13 cellular contexts compared by ENCODE assay signal in genomic region chr3:71680588-71680987, GRCh38. TPM values are rescaled to one million over a fixed set of nuclear protein-coding genes. Genes with fewer than 3 reads are reported as not detected.
DNase-seq lines count a peak whose midpoint lies in the region; ATAC-seq, FAIRE-seq and TF ChIP-seq lines count a peak whose summit lies in the region.
"Had no signal": no experiment of that assay in that cellular context is flagged by ENCODE, and none has a peak within 500 bp of the region (broad histone marks: within the 10 kb centered on the region; RNA-seq: fewer than 3 reads in every experiment).

No MANE protein-coding gene starts in this region.

- H3K4me2 ChIP-seq in endothelial cell of umbilical vein (ENCODE audit: insufficient read depth, low read length), result no peak overlapping the region

- dilution Hi-C loops in endothelial cell of umbilical vein (cut with MboI; ENCODE audit: extremely low pct_ligation_motif_present, low sequenced_read_pairs), result no loop called here

- peaks cover 8% of the 10 kb centered on the region for H3K36me3 Mint-ChIP-seq in natural killer cell treated with Interleukin-12 subunit alpha and Interleukin-12 subunit beta and Interleukin-15 and Interleukin-18, amount 100 ng/mL, for 72 hours
- peaks cover 38% of the 10 kb centered on the region for H3K36me3 Mint-ChIP-seq in activated CD4-positive, alpha-beta memory T cell treated with anti-CD3 and anti-CD28 coated beads, Interleukin-2, amount 10 ng/mL, durations not matched to agents 7 days and 5 days (ENCODE audit: low read depth)

- ATAC-seq in left ventricle myocardium superior, result peak; percentile 59
- ATAC-seq in heart right ventricle, result no peak
- ATAC-seq in natural killer cell treated with Interleukin-12 subunit alpha and Interleukin-12 subunit beta and Interleukin-15 and Interleukin-18, amount 100 ng/mL, for 72 hours, result no peak
- no peak for ATAC-seq in GM19452 (IDR thresholded peaks at IDR 0.05; ENCODE audit: unreplicated experiment)

- 62 to 84% methylated on average over 1 of the region's 1 CpG for WGBS in heart right ventricle, 2 donors

- H3K9me3 Mint-ChIP-seq in natural killer cell treated with Interleukin-12 subunit alpha and Interleukin-12 subunit beta and Interleukin-15 and Interleukin-18, amount 100 ng/mL, for 72 hours, result no peaks in the 10 kb centered on the region
- H3K9me3 Mint-ChIP-seq in activated CD4-positive, alpha-beta memory T cell treated with anti-CD3 and anti-CD28 coated beads, Interleukin-2, amount 10 ng/mL, durations not matched to agents 7 days and 5 days, result no peaks in the 10 kb centered on the region

- no peaks in the 10 kb centered on the region for H3K9me1 ChIP-seq in endothelial cell of umbilical vein (replicated peaks; ENCODE audit: control insufficient read depth, extremely low read depth, insufficient read depth, low read length)

- no peak overlapping the region for H3K9ac ChIP-seq in endothelial cell of umbilical vein (replicated peaks; ENCODE audit: extremely low read depth, insufficient read depth, low read length)

- peaks cover 0 to 34% (median 10%) of the 10 kb centered on the region in 9 donors for H3K4me1 ChIP-seq in heart right ventricle
- H3K4me1 ChIP-seq in endothelial cell of umbilical vein (ENCODE audit: control insufficient read depth, extremely low read depth, insufficient read depth, low read length), result peaks cover 5% of the 10 kb centered on the region

- H3K4me3 Mint-ChIP-seq in natural killer cell treated with Interleukin-12 subunit alpha and Interleukin-12 subunit beta and Interleukin-15 and Interleukin-18, amount 100 ng/mL, for 72 hours, result no peak overlapping the region
- H3K4me3 Mint-ChIP-seq in activated CD4-positive, alpha-beta memory T cell treated with anti-CD3 and anti-CD28 coated beads, Interleukin-2, amount 10 ng/mL, durations not matched to agents 7 days and 5 days, result no peak overlapping the region

- no peaks in the 10 kb centered on the region for H4K20me1 ChIP-seq in endothelial cell of umbilical vein (replicated peaks; ENCODE audit: control insufficient read depth, extremely low read depth, insufficient read depth, low read length)

- H3K36me3 ChIP-seq in heart right ventricle, result peaks cover 0 to 25% (median 0%) of the 10 kb centered on the region in 9 donors
- no peaks in the 10 kb centered on the region for H3K36me3 ChIP-seq in endothelial cell of umbilical vein (ENCODE audit: control insufficient read depth in 2 of 2, extremely low read depth in 1 of 2, insufficient read depth in 2 of 2, low read length in 2 of 2)
- H3K36me3 ChIP-seq: Peyer's patch had no signal

- H3K9me3 ChIP-seq in heart right ventricle (no peaks in the 10 kb centered on the region), endothelial cell of umbilical vein (replicated peaks; ENCODE audit: control insufficient read depth, insufficient read depth, low read length) (no peaks in the 10 kb centered on the region)
- H3K9me3 ChIP-seq: Peyer's patch had no signal

- CTCF ChIA-PET in endothelial cell of umbilical vein (lab: Charles Lee), result interaction anchor here (0.9 to 2.8 kb wide), 35 partner anchors 9 to 1622 kb away, joined by 3 to 45 read pairs (median 6); no protein-coding TSS in a partner anchor
- CTCF ChIA-PET in activated CD4-positive, alpha-beta memory T cell treated with anti-CD3 and anti-CD28 coated beads, Interleukin-2, amount 10 ng/mL, durations not matched to agents 7 days and 5 days (lab: Charles Lee), result interaction anchor here (1.1 to 1.4 kb wide), 4 partner anchors 10 to 90 kb away, joined by 3 to 4 read pairs (median 3); no protein-coding TSS in a partner anchor

- FAIRE-seq in endothelial cell of umbilical vein (lab: Jason Lieb, UNC), result no peak

- peaks cover 10 to 11% of the 10 kb centered on the region in 2 donors for H3K4me1 Mint-ChIP-seq in natural killer cell treated with Interleukin-12 subunit alpha and Interleukin-12 subunit beta and Interleukin-15 and Interleukin-18, amount 100 ng/mL, for 72 hours (ENCODE audit: low read depth in 2 of 2)
- H3K4me1 Mint-ChIP-seq in activated CD4-positive, alpha-beta memory T cell treated with anti-CD3 and anti-CD28 coated beads, Interleukin-2, amount 10 ng/mL, durations not matched to agents 7 days and 5 days, result peaks cover 21% of the 10 kb centered on the region

- POLR2A ChIA-PET in endothelial cell of umbilical vein (lab: Charles Lee), result no interaction called here
- POLR2A ChIA-PET in activated CD4-positive, alpha-beta memory T cell treated with anti-CD3 and anti-CD28 coated beads, Interleukin-2, amount 10 ng/mL, durations not matched to agents 7 days and 5 days (lab: Charles Lee), result no interaction called here

- H3K4me3 ChIP-seq in heart right ventricle (no peak overlapping the region), endothelial cell of umbilical vein (replicated peaks in 1 of 3; ENCODE audit: insufficient read depth in 1 of 3, low read depth in 1 of 3, low read length in 3 of 3) (no peak overlapping the region)
- H3K4me3 ChIP-seq: Peyer's patch had no signal

- H3K27me3 Mint-ChIP-seq in natural killer cell treated with Interleukin-12 subunit alpha and Interleukin-12 subunit beta and Interleukin-15 and Interleukin-18, amount 100 ng/mL, for 72 hours, result no peaks in the 10 kb centered on the region
- no peaks in the 10 kb centered on the region for H3K27me3 Mint-ChIP-seq in activated CD4-positive, alpha-beta memory T cell treated with anti-CD3 and anti-CD28 coated beads, Interleukin-2, amount 10 ng/mL, durations not matched to agents 7 days and 5 days

- H3K27ac ChIP-seq in heart right ventricle, result peak overlapping the region in 1 of 10 donors; percentile 51
- H3K27ac ChIP-seq in endothelial cell of umbilical vein (ENCODE audit: insufficient read depth, low read depth, low read length), result no peak overlapping the region

- no peak for TF ChIP-seq POLR2A in endothelial cell of umbilical vein (IDR thresholded peaks at IDR 0.05; ENCODE audit: low read depth, low read length)

- intact Hi-C loops in left ventricle myocardium superior (cut with micrococcal nuclease) (no loop called here), heart right ventricle (cut with DNase I) (no loop called here), endothelial cell of umbilical vein (cut with micrococcal nuclease) (no loop called here)

- BruUV-seq in endothelial cell of umbilical vein (replicated peaks; lab: Mats Ljungman, UMichigan), result no TSS peak

- no peaks in the 10 kb centered on the region for H3K79me2 ChIP-seq in endothelial cell of umbilical vein (ENCODE audit: control insufficient read depth, insufficient read depth, low read length)

- H3K27me3 ChIP-seq in heart right ventricle (no peaks in the 10 kb centered on the region), endothelial cell of umbilical vein (ENCODE audit: control insufficient read depth in 2 of 2, insufficient read depth in 2 of 2, low read length in 2 of 2) (no peaks in the 10 kb centered on the region)
- H3K27me3 ChIP-seq: Peyer's patch had no signal

- H2AFZ ChIP-seq in endothelial cell of umbilical vein (ENCODE audit: low read depth, low read length), result no peak overlapping the region

- TF ChIP-seq CTCF in heart right ventricle (IDR thresholded peaks at IDR 0.05) (no peak), endothelial cell of umbilical vein (IDR thresholded peaks at IDR 0.05; ENCODE audit: extremely low read depth in 1 of 2, insufficient read depth in 1 of 2, low read depth in 1 of 2, low read length in 2 of 2) (no peak)

- H3K27ac Mint-ChIP-seq in natural killer cell treated with Interleukin-12 subunit alpha and Interleukin-12 subunit beta and Interleukin-15 and Interleukin-18, amount 100 ng/mL, for 72 hours, result peak overlapping the region; percentile 44 to 59
- no peak overlapping the region for H3K27ac Mint-ChIP-seq in activated CD4-positive, alpha-beta memory T cell treated with anti-CD3 and anti-CD28 coated beads, Interleukin-2, amount 10 ng/mL, durations not matched to agents 7 days and 5 days

- DNase-seq in left ventricle myocardium superior, result no peak
- DNase-seq in heart right ventricle, result no peak
- DNase-seq in endothelial cell of umbilical vein (ENCODE audit: low read depth, low spot score), result peak; percentile 17
- no peak for DNase-seq in natural killer cell treated with Interleukin-12 subunit alpha and Interleukin-12 subunit beta and Interleukin-15 and Interleukin-18, amount 100 ng/mL, for 72 hours (ENCODE audit: low spot score)
- no peak for DNase-seq in superior temporal gyrus (ENCODE audit: extremely low spot score)
- DNase-seq in NCI-H146 treated with DMSO at 0.1 percent for 48 hours (lab: John Stamatoyannopoulos, UW; ENCODE audit: unreplicated experiment), result no peak
- DNase-seq in activated CD4-positive, alpha-beta memory T cell treated with anti-CD3 and anti-CD28 coated beads, Interleukin-2, amount 10 ng/mL, durations not matched to agents 7 days and 5 days, result no peak
- DNase-seq: ACHN; activated CD4-positive, CD25-positive, alpha-beta regulatory T cell; activated gamma-delta T cell; NCI-H2081 had no signal

TF ChIP-seq in endothelial cell of umbilical vein, 7 proteins besides CTCF, POLR2A, EP300 and RAD21 (continues in another document):
- TF ChIP-seq MAX (IDR thresholded peaks at IDR 0.05; ENCODE audit: insufficient read depth, insufficient read length), result no peak
- no peak for TF ChIP-seq POLR2AphosphoS5 (IDR thresholded peaks at IDR 0.05; ENCODE audit: insufficient read depth, low read depth, low read length)
- TF ChIP-seq EZH2 (IDR thresholded peaks at IDR 0.05; ENCODE audit: borderline replicate concordance, low read depth, low read length, severe bottlenecking), result no peak
- no peak for TF ChIP-seq FOS (IDR thresholded peaks at IDR 0.05; ENCODE audit: borderline replicate concordance, insufficient read depth, low read length)
- TF ChIP-seq JUN (IDR thresholded peaks at IDR 0.05; ENCODE audit: borderline replicate concordance, insufficient read depth, insufficient read length, low read depth), result no peak

RNA-seq across cellular contexts. Expression of gene EIF4E3, which starts 44.6 kb away (rescaled TPM):
- 55.7 TPM for total RNA-seq in left ventricle myocardium superior
- 10 to 100 TPM; 44.8 to 58.1 (median 53.0) TPM for total RNA-seq in heart right ventricle
- 10 to 100 TPM; 12.9 to 13.1 TPM for polyA plus RNA-seq in heart right ventricle
- 4.9 and 7.6 TPM in 2 replicates for total RNA-seq in endothelial cell of umbilical vein
- 1.1 and 1.3 TPM in 2 replicates for polyA plus RNA-seq in endothelial cell of umbilical vein
- polyA plus RNA-seq in endothelial cell of umbilical vein (2011; cell fraction: cytosol; rRNA removed), result 2.0 and 2.1 TPM in 2 replicates
- 1.2 TPM in 2 replicates for polyA plus RNA-seq in endothelial cell of umbilical vein (2011; cell fraction: nucleus; rRNA removed)
- 3.0 and 5.6 TPM in 2 replicates for polyA plus RNA-seq in endothelial cell of umbilical vein (2012)
- polyA minus RNA-seq in endothelial cell of umbilical vein, result 3.6 and 4.1 TPM in 2 replicates
- polyA minus RNA-seq in endothelial cell of umbilical vein (2011; cell fraction: cytosol; rRNA and poly(A)+ RNA removed), result 0.51 TPM
- polyA minus RNA-seq in endothelial cell of umbilical vein (2011; cell fraction: nucleus; rRNA and poly(A)+ RNA removed), result 1.3 and 1.8 TPM in 2 replicates
- total RNA-seq in natural killer cell treated with Interleukin-12 subunit alpha and Interleukin-12 subunit beta and Interleukin-15 and Interleukin-18, amount 100 ng/mL, for 72 hours, result 10 to 100 TPM; 20.4 to 24.0 TPM
- 10 to 100 TPM; 76.9 TPM for total RNA-seq in activated CD4-positive, alpha-beta memory T cell treated with anti-CD3 and anti-CD28 coated beads, Interleukin-2, amount 10 ng/mL, durations not matched to agents 7 days and 5 days
